In genomic region chr18:33231474-33232317, GRCh38 we compare ENCODE assay signal across 1 cellular context.
TF ChIP-seq lines count a peak whose summit lies in the region.

No MANE protein-coding gene starts in this region.

TF ChIP-seq in K562, 482 proteins besides CTCF, POLR2A, EP300 and RAD21 (continued from another document):
- TF ChIP-seq ZBTB43 (CRISPR knock-in tag; IDR thresholded peaks at IDR 0.05), result no peak
- no peak for TF ChIP-seq ZNF778 (CRISPR knock-in tag; IDR thresholded peaks at IDR 0.05)
- no peak for TF ChIP-seq BRCA1 (IDR thresholded peaks at IDR 0.05)
- no peak for TF ChIP-seq BRCA1 (CRISPR knock-in tag; IDR thresholded peaks at IDR 0.05)
- peak; percentile 48 for TF ChIP-seq SMC3 (conservative IDR thresholded peaks at IDR 0.05; ENCODE audit: insufficient read depth, low read depth, low read length)
